ENCODE assay signal across 1 cellular context in the genomic region with DNA sequence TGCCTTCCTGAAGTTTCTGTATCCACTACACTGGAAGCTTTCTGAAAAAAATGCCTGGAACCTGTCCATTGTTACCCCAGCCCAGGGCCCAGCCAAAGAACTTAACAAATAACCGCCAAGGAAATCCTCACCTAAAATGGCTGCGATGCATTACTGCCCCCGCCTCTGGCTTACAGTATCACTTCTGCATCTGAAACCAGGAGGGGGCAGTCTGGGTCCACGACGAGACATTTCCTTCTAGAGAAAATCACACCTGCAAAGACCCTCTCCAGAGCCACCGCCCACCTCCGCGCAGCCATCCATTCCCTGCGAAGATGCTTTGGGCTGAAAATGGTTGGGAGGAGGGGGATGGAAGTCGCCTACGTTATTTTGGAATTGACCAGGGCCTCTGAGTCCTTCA.
TF ChIP-seq lines count a peak whose summit lies in the region.

No MANE protein-coding gene starts in this region.

TF ChIP-seq in GM12878, 131 proteins besides CTCF, POLR2A, EP300 and RAD21:
- TF ChIP-seq IRF4 (IDR thresholded peaks at IDR 0.05; ENCODE audit: low read depth, low read length) (peak; percentile 91), YY1 (IDR thresholded peaks at IDR 0.05; ENCODE audit: low read depth, low read length) (peak; percentile 73), SMC3 (IDR thresholded peaks at IDR 0.05; ENCODE audit: borderline replicate concordance, low read length) (peak; percentile 25; the same call in 1 of the 2 replicates), KDM1A (IDR thresholded peaks at IDR 0.05; ENCODE audit: borderline replicate concordance) (no peak)
